ENCODE assay signal across 1 cellular context in genomic region chr15:77507911-77508310, GRCh38.
TF ChIP-seq lines count a peak whose summit lies in the region.

No MANE protein-coding gene starts in this region.

TF ChIP-seq in HepG2, 621 proteins besides CTCF, POLR2A, EP300 and RAD21 (continued from another document and continues in another):
- 0 out of 2 replicates have a peak, but pooled peaks have one; percentile 21 for TF ChIP-seq ZNF574 (CRISPR knock-in tag; IDR thresholded peaks at IDR 0.05)
- TF ChIP-seq ZFY (CRISPR knock-in tag; IDR thresholded peaks at IDR 0.05): peak; percentile 33; the same call in 1 of the 2 replicates
- TF ChIP-seq ZBTB38 (CRISPR knock-in tag; IDR thresholded peaks at IDR 0.05): 0 out of 2 replicates have a peak, but pooled peaks have one; percentile 28
- TF ChIP-seq UBTF (CRISPR knock-in tag; IDR thresholded peaks at IDR 0.05): peak; percentile 39
- 0 out of 2 replicates have a peak, but pooled peaks have one; percentile 3 for TF ChIP-seq HOXA3 (CRISPR knock-in tag; IDR thresholded peaks at IDR 0.05)
- peak; percentile 44 for TF ChIP-seq XRCC5 (optimal IDR thresholded peaks at IDR 0.05; ENCODE audit: low read length)
- 0 out of 2 replicates have a peak, but pooled peaks have one; percentile 24 for TF ChIP-seq JUND (CRISPR knock-in tag; IDR thresholded peaks at IDR 0.05)
- TF ChIP-seq NFKB2 (CRISPR knock-in tag; IDR thresholded peaks at IDR 0.05; ENCODE audit: borderline replicate concordance): 0 out of 2 replicates have a peak, but pooled peaks have one; percentile 33
- 0 out of 2 replicates have a peak, but pooled peaks have one; percentile 14 for TF ChIP-seq GATAD2A (CRISPR knock-in tag; IDR thresholded peaks at IDR 0.05)
- TF ChIP-seq SOX6 (IDR thresholded peaks at IDR 0.05): no peak
- peak; percentile 67 for TF ChIP-seq SOX6 (CRISPR knock-in tag; IDR thresholded peaks at IDR 0.05)
- 0 out of 2 replicates have a peak, but pooled peaks have one; percentile 22 for TF ChIP-seq ETV5 (CRISPR knock-in tag; IDR thresholded peaks at IDR 0.05; ENCODE audit: borderline replicate concordance)
- TF ChIP-seq MAFF (IDR thresholded peaks at IDR 0.05; ENCODE audit: low read depth, low read length): peak; percentile 24; the same call in 1 of the 2 replicates
- TF ChIP-seq FOXO1 (CRISPR knock-in tag; IDR thresholded peaks at IDR 0.05): peak; percentile 41; the same call in 1 of the 2 replicates
- 0 out of 2 replicates have a peak, but pooled peaks have one; percentile 34 for TF ChIP-seq ZBTB4 (CRISPR knock-in tag; IDR thresholded peaks at IDR 0.05; ENCODE audit: borderline replicate concordance)
- TF ChIP-seq ZNF292 (CRISPR knock-in tag; IDR thresholded peaks at IDR 0.05; ENCODE audit: borderline replicate concordance, low read depth): no peak
- TF ChIP-seq AKNA (CRISPR knock-in tag; IDR thresholded peaks at IDR 0.05; ENCODE audit: borderline replicate concordance): no peak
- TF ChIP-seq ELF1 (CRISPR knock-in tag; IDR thresholded peaks at IDR 0.05): peak; percentile 57
- no peak for TF ChIP-seq NFYB (CRISPR knock-in tag; IDR thresholded peaks at IDR 0.05)
- peak; percentile 49 for TF ChIP-seq ZNF687 (CRISPR knock-in tag; IDR thresholded peaks at IDR 0.05)
- TF ChIP-seq SOX5 (CRISPR knock-in tag; IDR thresholded peaks at IDR 0.05; ENCODE audit: borderline replicate concordance): peak; percentile 66; the same call in 1 of the 2 replicates
- TF ChIP-seq ZNF263 (CRISPR knock-in tag; IDR thresholded peaks at IDR 0.05): peak; percentile 73
- TF ChIP-seq ZNF558 (CRISPR knock-in tag; IDR thresholded peaks at IDR 0.05; ENCODE audit: borderline replicate concordance): no peak
- peak; percentile 19; the same call in 1 of the 2 replicates for TF ChIP-seq ZBTB7B (CRISPR knock-in tag; IDR thresholded peaks at IDR 0.05)
- TF ChIP-seq ARID5B (CRISPR knock-in tag; IDR thresholded peaks at IDR 0.05): 0 out of 2 replicates have a peak, but pooled peaks have one; percentile 26
- TF ChIP-seq SOX13 (IDR thresholded peaks at IDR 0.05): no peak
- TF ChIP-seq SOX13 (CRISPR knock-in tag; conservative IDR thresholded peaks at IDR 0.05 in 1 of 2, IDR thresholded peaks at IDR 0.05 in 1 of 2): peak in 1 of 2 experiments; percentile 69; a peak in 2 of 4 replicates
- no peak for TF ChIP-seq SP140L (CRISPR knock-in tag; IDR thresholded peaks at IDR 0.05; ENCODE audit: borderline replicate concordance)
- TF ChIP-seq ZNF317 (CRISPR knock-in tag; IDR thresholded peaks at IDR 0.05): 0 out of 2 replicates have a peak, but pooled peaks have one; percentile 1
- TF ChIP-seq MAFK (conservative IDR thresholded peaks at IDR 0.05 in 1 of 2, IDR thresholded peaks at IDR 0.05 in 1 of 2; ENCODE audit: low read length in 2 of 2): peak in 1 of 2 experiments; percentile 1; a peak in 1 of 4 replicates
- peak; percentile 16; the same call in 1 of the 2 replicates for TF ChIP-seq BORCS8-MEF2B (CRISPR knock-in tag; IDR thresholded peaks at IDR 0.05)
- TF ChIP-seq SALL1 (CRISPR knock-in tag; IDR thresholded peaks at IDR 0.05): peak; percentile 41; the same call in 1 of the 2 replicates
- peak; percentile 35; the same call in 1 of the 2 replicates for TF ChIP-seq SAP130 (CRISPR knock-in tag; IDR thresholded peaks at IDR 0.05; ENCODE audit: low read depth)
- TF ChIP-seq ZNF484 (CRISPR knock-in tag; IDR thresholded peaks at IDR 0.05; ENCODE audit: borderline replicate concordance, low read depth): no peak
